Comparison of ENCODE assay signal across 17 cellular contexts in the genomic region with DNA sequence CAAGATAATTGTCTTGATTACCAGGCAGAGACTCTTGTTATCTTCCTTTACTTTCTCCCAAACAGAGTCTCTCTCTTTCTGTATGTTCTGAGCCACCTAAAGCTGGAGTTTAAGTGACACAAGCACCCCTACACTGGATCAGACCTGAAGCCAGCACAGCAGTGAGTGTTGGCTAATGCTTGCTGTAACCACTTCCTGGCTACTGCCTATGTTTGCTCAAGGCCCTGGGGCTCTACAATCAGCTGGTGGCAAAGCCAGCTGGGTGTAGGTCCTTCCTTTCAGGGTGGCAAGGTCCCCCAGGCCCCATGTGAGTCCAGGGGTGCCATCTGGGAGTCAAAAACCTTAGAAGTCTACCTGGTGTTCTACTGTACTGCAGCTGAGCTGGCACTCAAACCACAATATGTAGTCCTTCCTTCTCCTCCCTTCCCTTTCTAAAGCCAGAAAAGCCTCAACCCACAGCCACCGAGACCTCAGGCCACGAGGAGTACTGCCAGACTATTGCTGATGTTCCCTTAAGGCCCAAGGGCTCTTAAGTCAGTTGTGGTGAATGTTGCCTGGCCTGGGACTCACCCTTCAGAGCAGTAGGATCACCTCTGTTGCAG.
DNase-seq lines count a peak whose midpoint lies in the region; ATAC-seq, FAIRE-seq and TF ChIP-seq lines count a peak whose summit lies in the region.
"Had no signal": no experiment of that assay in that cellular context is flagged by ENCODE, and none has a peak within 500 bp of the region (broad histone marks: within the 10 kb centered on the region; RNA-seq: fewer than 3 reads in every experiment).

No MANE protein-coding gene starts in this region.

- DNase-seq in DMS53 (lab: John Stamatoyannopoulos, UW), result peak; percentile 15
- no peak for DNase-seq in DMS53 treated with DMSO at 0.1 percent for 48 hours (lab: John Stamatoyannopoulos, UW; ENCODE audit: unreplicated experiment)
- DNase-seq in right lobe of liver, result no peak
- no peak for DNase-seq in HepG2 (ENCODE audit: low spot score)
- DNase-seq in H1 (ENCODE audit: low read depth in 1 of 2, low spot score in 2 of 2), result no peak
- no peak for DNase-seq in stimulated activated CD4-positive, alpha-beta T cell treated with anti-CD3 and anti-CD28 coated beads, Interleukin-4, amount 100 ng/mL, for 24 hours
- DNase-seq in activated gamma-delta T cell (lab: John Stamatoyannopoulos, UW), result no peak
- DNase-seq in cortex of kidney (lab: John Stamatoyannopoulos, UW), result no peak
- DNase-seq: CD8-positive, alpha-beta T cell; COR-L47; DMS153; GOT3 had no signal

- in situ Hi-C loops in HepG2 (cut with HindIII; ENCODE audit: extremely low pct_ligation_motif_present, low pct_unique_long_range_greater_than_20kb), result no loop called here

- CTCF ChIA-PET in HepG2 (lab: Yijun Ruan, JAX; ENCODE audit: low intra/inter-chr PET ratio, low total read pairs) (no interaction called here), H1 (lab: Charles Lee; ENCODE audit: partially characterized antibody) (interaction anchor here (0.8 to 1.3 kb wide), 3 partner anchors 8 to 378 kb away, joined by 3 to 5 read pairs (median 3); no protein-coding TSS in a partner anchor)

- no peaks in the 10 kb centered on the region for H4K20me1 ChIP-seq in HepG2 (ENCODE audit: insufficient read depth, low read length)
- no peaks in the 10 kb centered on the region for H4K20me1 ChIP-seq in H1 (replicated peaks in 1 of 2; ENCODE audit: control insufficient read depth in 1 of 2, insufficient read depth in 2 of 2, low read length in 2 of 2)

- H3K4me3 ChIP-seq in right lobe of liver (no peak overlapping the region), HepG2 (replicated peaks in 1 of 3; ENCODE audit: insufficient read depth in 1 of 3, low read depth in 2 of 3, low read length in 3 of 3) (no peak overlapping the region), H1 (ENCODE audit: extremely low read depth in 1 of 4, insufficient read depth in 2 of 4, low read depth in 3 of 4, low read length in 4 of 4) (no peak overlapping the region)
- H3K4me3 ChIP-seq: GM12878, HAP-1 had no signal

- POLR2A ChIA-PET in HepG2 (lab: Yijun Ruan, JAX) (no interaction called here), H1 (lab: Charles Lee; ENCODE audit: partially characterized antibody) (no interaction called here)

- no peak overlapping the region for H2BK12ac ChIP-seq in H1 (ENCODE audit: low read depth, low read length)

- no peaks in the 10 kb centered on the region for H3K79me2 ChIP-seq in HepG2 (ENCODE audit: insufficient read depth, low read length)
- H3K79me2 ChIP-seq in H1 (ENCODE audit: control insufficient read depth in 1 of 2, insufficient read depth in 2 of 2, low read length in 2 of 2), result no peaks in the 10 kb centered on the region

- H3K4me1 ChIP-seq in right lobe of liver, result no peaks in the 10 kb centered on the region
- H3K4me1 ChIP-seq in HepG2 (ENCODE audit: insufficient read depth, low read length), result no peaks in the 10 kb centered on the region
- no peaks in the 10 kb centered on the region for H3K4me1 ChIP-seq in H1 (replicated peaks in 1 of 4; ENCODE audit: control insufficient read depth in 3 of 4, insufficient read depth in 4 of 4, low read length in 3 of 4)
- H3K4me1 ChIP-seq: HAP-1 had no signal

- no peak overlapping the region for H2BK5ac ChIP-seq in H1 (ENCODE audit: low read depth, low read length)

- H4K5ac ChIP-seq in H1 (ENCODE audit: insufficient read length, low read depth, low read length), result no peak overlapping the region

- TF ChIP-seq CTCF in right lobe of liver (IDR thresholded peaks at IDR 0.05), result no peak
- no peak for TF ChIP-seq CTCF in HepG2 (CRISPR knock-in tag; IDR thresholded peaks at IDR 0.05)
- no peak for TF ChIP-seq CTCF in H1 (IDR thresholded peaks at IDR 0.05; ENCODE audit: control extremely low read depth in 1 of 3, insufficient read depth in 1 of 3, low read depth in 1 of 3, low read length in 3 of 3)

- peak overlapping the region; percentile 85; the same call in 1 of the 2 replicates for H4K8ac ChIP-seq in H1 (ENCODE audit: extremely low read depth, insufficient read depth, low read length)

- no peak overlapping the region for H3K4ac ChIP-seq in H1 (replicated peaks; ENCODE audit: insufficient read length, low read depth, low read length)

- H3K4me2 ChIP-seq in HepG2 (ENCODE audit: low read depth, low read length) (no peak overlapping the region), H1 (ENCODE audit: insufficient read depth in 1 of 2, low read depth in 2 of 2, low read length in 2 of 2) (no peak overlapping the region)

- H2AFZ ChIP-seq in HepG2 (ENCODE audit: low read length), result no peak overlapping the region
- H2AFZ ChIP-seq in H1 (ENCODE audit: low read length), result no peak overlapping the region

- H2AK5ac ChIP-seq in H1 (ENCODE audit: low read depth, low read length), result no peak overlapping the region

- no peaks in the 10 kb centered on the region for H3K27me3 ChIP-seq in right lobe of liver
- no peaks in the 10 kb centered on the region for H3K27me3 ChIP-seq in HepG2 (ENCODE audit: control insufficient read depth in 1 of 2, insufficient read depth in 2 of 2, low read length in 2 of 2)
- H3K27me3 ChIP-seq in H1 (replicated peaks in 1 of 4; ENCODE audit: control insufficient read depth in 3 of 4, extremely low read depth in 1 of 4, insufficient read depth in 3 of 4, low read length in 3 of 4), result no peaks in the 10 kb centered on the region

- no peak overlapping the region for H2BK20ac ChIP-seq in H1 (ENCODE audit: low read length)

- H3K9ac ChIP-seq in HepG2 (ENCODE audit: insufficient read depth, low read depth, low read length), result no peak overlapping the region
- H3K9ac ChIP-seq in H1 (replicated peaks in 1 of 4; ENCODE audit: extremely low read depth in 1 of 4, low read depth in 3 of 4, low read length in 3 of 4), result no peak overlapping the region

- H3K27ac ChIP-seq in right lobe of liver (no peak overlapping the region), HepG2 (ENCODE audit: extremely low read length, insufficient read depth, low read length) (no peak overlapping the region), H1 (ENCODE audit: low read depth, low read length) (no peak overlapping the region)
- H3K27ac ChIP-seq: 22Rv1 had no signal

- no TSS peak for BruUV-seq in HepG2 (replicated peaks; lab: Mats Ljungman, UMichigan)

- H3K23ac ChIP-seq in H1 (ENCODE audit: insufficient read length), result no peak overlapping the region

- H2BK120ac ChIP-seq in H1 (replicated peaks; ENCODE audit: low read depth, low read length), result no peak overlapping the region

- no peak for TF ChIP-seq POLR2A in right lobe of liver (IDR thresholded peaks at IDR 0.05)
- TF ChIP-seq POLR2A in HepG2 (IDR thresholded peaks at IDR 0.05; ENCODE audit: insufficient read depth in 1 of 2, low read depth in 2 of 2, low read length in 2 of 2), result no peak
- no peak for TF ChIP-seq POLR2A in H1 (IDR thresholded peaks at IDR 0.05; ENCODE audit: control extremely low read depth in 1 of 2, low read depth in 2 of 2, low read length in 2 of 2)

- H3K36me3 ChIP-seq in right lobe of liver (no peaks in the 10 kb centered on the region), HepG2 (replicated peaks in 1 of 2; ENCODE audit: control insufficient read depth in 1 of 2, insufficient read depth in 2 of 2, low read length in 2 of 2) (no peaks in the 10 kb centered on the region), H1 (ENCODE audit: control insufficient read depth in 2 of 4, insufficient read depth in 4 of 4, low read length in 3 of 4) (no peaks in the 10 kb centered on the region)
- H3K36me3 ChIP-seq: HAP-1 had no signal

- no peak overlapping the region for H3K14ac ChIP-seq in H1 (ENCODE audit: insufficient read length)

- H3K23me2 ChIP-seq in H1 (ENCODE audit: low read depth, low read length), result no peaks in the 10 kb centered on the region

- TF ChIP-seq RAD21 in HepG2 (CRISPR knock-in tag; IDR thresholded peaks at IDR 0.05), result no peak
- no peak for TF ChIP-seq RAD21 in H1 (IDR thresholded peaks at IDR 0.05 in 1 of 2, conservative IDR thresholded peaks at IDR 0.05 in 1 of 2; ENCODE audit: low read depth in 2 of 2, low read length in 2 of 2)

- FAIRE-seq in HepG2 (lab: Jason Lieb, UNC), result no peak
- FAIRE-seq in H1 (lab: Jason Lieb, UNC), result no peak
- FAIRE-seq: D721Med, GM12878, GM18507 had no signal

- WGBS in right lobe of liver (ENCODE audit: insufficient coverage, low coverage, low lambda C conversion rate, missing lambda C conversion rate), result no CpG with 5 or more reads among the region's 2 CpGs
- 6% methylated on average over 2 of the region's 2 CpGs for WGBS in HepG2 (ENCODE audit: low lambda C conversion rate)
- 96% methylated on average over 2 of the region's 2 CpGs; no CpG with 5 or more reads in 1 of the 2 experiments for WGBS in H1 (ENCODE audit: extremely low coverage in 1 of 2, insufficient coverage in 1 of 2, insufficient read length in 1 of 2, insufficient replicate concordance in 2 of 2, low coverage in 1 of 2, low lambda C conversion rate in 2 of 2, missing lambda C conversion rate in 1 of 2), 2 experiments

- no peak overlapping the region for H2BK15ac ChIP-seq in H1 (ENCODE audit: low read length)

- no peak overlapping the region for H4K91ac ChIP-seq in H1 (replicated peaks; ENCODE audit: insufficient read length, low read length)

- ATAC-seq in right lobe of liver (peak in 3 of 4 donors; percentile 40 to 72 (median 50)), HepG2 (no peak)
- ATAC-seq: CD8-positive, alpha-beta T cell; GM12878 had no signal

- no peaks in the 10 kb centered on the region for H3K79me1 ChIP-seq in H1 (ENCODE audit: low read depth, low read length)

- no peak overlapping the region for H3K56ac ChIP-seq in H1 (replicated peaks; ENCODE audit: insufficient read length, low read depth, low read length)

- intact Hi-C loops in right lobe of liver (cut with DNase I), result no loop called here
- intact Hi-C loops in HepG2 (cut with micrococcal nuclease; ENCODE audit: unreplicated experiment), result no loop called here

- TF ChIP-seq EP300 in HepG2 (IDR thresholded peaks at IDR 0.05; ENCODE audit: low read depth in 2 of 2, low read length in 2 of 2) (no peak), HepG2 (CRISPR knock-in tag; IDR thresholded peaks at IDR 0.05; ENCODE audit: borderline replicate concordance) (no peak), H1 (IDR thresholded peaks at IDR 0.05; ENCODE audit: borderline replicate concordance in 1 of 2, low read depth in 2 of 2, low read length in 2 of 2) (no peak)

- H3K18ac ChIP-seq in H1 (ENCODE audit: extremely low read depth, low read length), result no peak overlapping the region

- no peaks in the 10 kb centered on the region for H3K9me3 ChIP-seq in right lobe of liver
- H3K9me3 ChIP-seq in HepG2 (ENCODE audit: low read length), result peaks cover 40% of the 10 kb centered on the region
- peaks cover 16 to 23% of the 10 kb centered on the region in 2 experiments for H3K9me3 ChIP-seq in H1 (ENCODE audit: insufficient read depth in 2 of 2, low read depth in 1 of 2, low read length in 1 of 2)
- H3K9me3 ChIP-seq: HAP-1 had no signal

TF ChIP-seq in HepG2, 621 proteins besides CTCF, POLR2A, EP300 and RAD21 (continues in another document):
- TF ChIP-seq ZFP90 (CRISPR knock-in tag; IDR thresholded peaks at IDR 0.05; ENCODE audit: borderline replicate concordance), result no peak
- TF ChIP-seq RORA (CRISPR knock-in tag; IDR thresholded peaks at IDR 0.05), result no peak

TF ChIP-seq in H1, 55 proteins besides CTCF, POLR2A, EP300 and RAD21 (continues in another document):
- TF ChIP-seq BRCA1 (IDR thresholded peaks at IDR 0.05; ENCODE audit: low read depth, low read length), result no peak
- TF ChIP-seq SP2 (IDR thresholded peaks at IDR 0.05; ENCODE audit: low read length), result no peak
- no peak for TF ChIP-seq CHD2 (IDR thresholded peaks at IDR 0.05; ENCODE audit: low read length)
